ENCODE assay signal across 8 cellular contexts in the genomic region with DNA sequence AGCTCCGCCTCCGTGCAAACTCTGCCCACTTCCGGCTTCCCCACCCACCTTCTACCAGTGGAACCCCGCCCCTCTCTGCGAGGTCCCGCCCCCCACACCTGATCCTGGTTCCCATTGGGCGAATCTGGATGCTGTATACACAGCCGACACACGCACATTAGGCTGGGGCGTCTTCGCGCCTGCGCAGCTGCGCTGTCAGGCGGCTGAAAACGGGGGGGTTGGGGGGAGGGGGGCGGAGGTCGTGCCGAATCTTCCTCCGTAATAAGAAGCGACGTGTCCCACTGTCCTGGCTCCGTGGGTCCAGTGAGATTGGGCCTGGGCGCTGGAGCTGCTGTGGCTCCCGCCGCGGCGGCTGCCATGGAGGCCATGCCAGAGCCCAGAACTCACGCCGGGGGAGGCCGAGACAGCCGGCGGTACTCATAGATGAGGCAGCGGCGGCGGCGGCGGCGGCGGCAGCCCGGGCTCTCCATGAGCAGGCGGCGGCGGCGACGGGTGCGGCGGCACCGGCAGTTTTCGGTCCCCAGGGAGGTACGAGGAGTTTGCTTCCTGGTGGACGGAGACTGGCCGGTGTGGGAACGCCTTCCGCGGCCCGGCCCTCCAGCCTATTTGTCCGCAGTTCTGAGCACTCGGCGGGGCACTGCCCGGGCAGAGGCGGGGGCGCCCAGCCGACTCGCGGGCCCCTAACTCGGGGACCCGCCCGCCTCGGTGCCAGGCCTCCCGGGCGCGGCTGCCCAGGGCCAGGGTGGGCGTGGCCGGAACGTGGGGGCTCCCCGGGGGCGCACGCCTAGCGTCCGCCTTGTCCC.
DNase-seq lines count a peak whose midpoint lies in the region; FAIRE-seq and TF ChIP-seq lines count a peak whose summit lies in the region.

No MANE protein-coding gene starts in this region.

- DNase-seq in HCEC 1CT (peak; percentile 94), MM.1S (peak; percentile 88), SHP77 treated with DMSO at 0.1 percent for 48 hours (lab: John Stamatoyannopoulos, UW) (peak; percentile 92), activated gamma-delta T cell treated with Interleukin-2 at 50 U/mL for 16 hours (peak; percentile 99), foreskin fibroblast (peak; percentile 95 to 98), neural crest cell (ENCODE audit: low read depth, low spot score) (peak; percentile 78), stomach (peak; percentile 99)

- no peaks in the 10 kb centered on the region for H3K27me3 Mint-ChIP-seq in neural crest cell (ENCODE audit: low read depth)

- no peaks in the 10 kb centered on the region for H4K20me1 ChIP-seq in MM.1S (ENCODE audit: insufficient read depth, low read length)

- H3K9me3 Mint-ChIP-seq in neural crest cell, result peaks cover 4% of the 10 kb centered on the region

- TF ChIP-seq POLR2A in stomach (IDR thresholded peaks at IDR 0.05), result peak in 1 of 4 donors; percentile 21

- H3K4me3 ChIP-seq in MM.1S (ENCODE audit: low read length) (peak overlapping the region; percentile 63), foreskin fibroblast (ENCODE audit: low read depth in 1 of 2, low read length in 2 of 2) (peak overlapping the region; percentile 88 to 90), stomach (peak overlapping the region; percentile 74 to 93 (median 83))

- H3K36me3 Mint-ChIP-seq in neural crest cell (ENCODE audit: low read depth), result peaks cover 5% of the 10 kb centered on the region

- H3K4me1 ChIP-seq in MM.1S (ENCODE audit: low read length), result no peaks in the 10 kb centered on the region
- H3K4me1 ChIP-seq in stomach, result peaks cover 7 to 45% (median 32%) of the 10 kb centered on the region in 4 donors

- H3F3A ChIP-seq in MM.1S (ENCODE audit: insufficient read depth, low read length), result no peaks in the 10 kb centered on the region

- no peak for TF ChIP-seq CTCF in MM.1S (IDR thresholded peaks at IDR 0.05; ENCODE audit: low read length)
- TF ChIP-seq CTCF in foreskin fibroblast (IDR thresholded peaks at IDR 0.05; ENCODE audit: low read depth, low read length), result no peak
- no peak for TF ChIP-seq CTCF in neural crest cell (conservative IDR thresholded peaks at IDR 0.05)
- no peak for TF ChIP-seq CTCF in stomach (IDR thresholded peaks at IDR 0.05)

- H3K27ac ChIP-seq in MM.1S (ENCODE audit: low read length) (peak overlapping the region; percentile 62; the same call in 1 of the 2 replicates), stomach (peak overlapping the region; percentile 98 to 100 (median 99))

- peak overlapping the region; percentile 80 for H2AFZ ChIP-seq in MM.1S (ENCODE audit: low read length)

- H3K9ac ChIP-seq in MM.1S (ENCODE audit: low read length), result peak overlapping the region; percentile 66

- H3K27me3 ChIP-seq in MM.1S (replicated peaks; ENCODE audit: insufficient read depth, low read length) (no peaks in the 10 kb centered on the region), stomach (no peaks in the 10 kb centered on the region)

- H3K4me3 Mint-ChIP-seq in neural crest cell, result peak overlapping the region; percentile 87

- no peaks in the 10 kb centered on the region for H3K36me3 ChIP-seq in MM.1S (replicated peaks; ENCODE audit: insufficient read depth, low read length)
- peaks cover 0 to 4% (median 1%) of the 10 kb centered on the region in 4 donors for H3K36me3 ChIP-seq in stomach

- FAIRE-seq in G401.6 (lab: Jason Lieb, UNC), result peak; percentile 96

- H3K79me2 ChIP-seq in MM.1S (ENCODE audit: low read length), result no peaks in the 10 kb centered on the region

- H3K4me2 ChIP-seq in MM.1S (ENCODE audit: low read depth, low read length), result peak overlapping the region; percentile 70

- 0 to 1% (median 0%) methylated on average over 48 to 81 of the region's 81 CpGs for WGBS in stomach, 5 donors

- intact Hi-C loops in stomach (cut with DNase I; ENCODE audit: low total_unique reads), result no loop called here

- peak overlapping the region; percentile 67 for H3K27ac Mint-ChIP-seq in neural crest cell (ENCODE audit: unreplicated experiment)

- peaks cover 20% of the 10 kb centered on the region for H3K4me1 Mint-ChIP-seq in neural crest cell

- no peak for TF ChIP-seq EP300 in stomach (IDR thresholded peaks at IDR 0.05)

- H3K9me2 ChIP-seq in MM.1S (replicated peaks; ENCODE audit: insufficient read depth, low read length), result no peaks in the 10 kb centered on the region

- H3K9me3 ChIP-seq in MM.1S (replicated peaks; ENCODE audit: insufficient read depth, low read length), result no peaks in the 10 kb centered on the region
- no peaks in the 10 kb centered on the region for H3K9me3 ChIP-seq in stomach

Comparison
In these comparisons a context has a peak if more than half of its experiments do, and no peak if none do; other contexts are left out.
1. Peak in every context shown above with its lines: DNase-seq, H3K4me3 ChIP-seq and H3K27ac ChIP-seq.